Comparison of ENCODE assay signal across 1 cellular context in the genomic region with DNA sequence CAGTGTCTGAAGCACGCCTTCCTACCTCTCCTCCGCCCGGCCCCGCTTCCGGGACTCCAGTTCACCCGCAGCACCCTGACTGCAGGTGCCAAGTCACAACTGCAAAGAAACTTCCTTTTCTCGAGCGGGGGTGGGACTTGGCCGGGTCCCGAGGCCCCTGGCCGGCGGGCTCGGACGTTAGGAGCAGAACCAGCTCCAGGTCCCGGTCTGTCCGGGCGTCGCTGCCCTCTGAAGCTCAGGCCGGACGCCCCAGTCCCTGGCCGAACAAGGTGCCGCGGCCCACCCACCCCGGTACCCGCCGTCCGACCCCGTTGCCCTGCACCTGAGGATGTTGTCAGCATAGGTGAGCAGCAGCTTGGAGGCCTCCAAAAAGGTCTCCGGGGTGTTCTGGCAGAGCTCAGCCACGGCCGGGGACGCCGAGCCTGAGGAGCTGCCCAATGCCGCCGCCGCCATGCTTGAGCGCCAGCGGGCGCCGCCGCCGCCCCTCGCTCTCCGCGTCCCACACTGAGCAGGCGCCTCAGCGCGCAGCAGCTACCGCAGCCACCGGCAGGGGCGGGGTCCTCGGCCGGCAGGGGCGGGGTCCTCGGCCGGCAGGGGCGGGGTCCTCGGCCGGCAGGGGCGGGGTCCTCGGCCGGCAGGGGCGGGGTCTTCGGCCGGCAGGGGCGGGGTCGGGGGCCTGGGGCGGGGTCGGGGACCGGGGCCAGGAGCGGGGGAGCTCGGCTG.
TF ChIP-seq lines count a peak whose summit lies in the region.

TSS of gene NGLY1 (minus strand) at position 506 of the 723 bp plus-strand sequence. CDS start at position 453, 53 bp downstream.

TF ChIP-seq in HepG2, 621 proteins besides CTCF, POLR2A, EP300 and RAD21 (continued from another document):
- TF ChIP-seq, protein P1, sequence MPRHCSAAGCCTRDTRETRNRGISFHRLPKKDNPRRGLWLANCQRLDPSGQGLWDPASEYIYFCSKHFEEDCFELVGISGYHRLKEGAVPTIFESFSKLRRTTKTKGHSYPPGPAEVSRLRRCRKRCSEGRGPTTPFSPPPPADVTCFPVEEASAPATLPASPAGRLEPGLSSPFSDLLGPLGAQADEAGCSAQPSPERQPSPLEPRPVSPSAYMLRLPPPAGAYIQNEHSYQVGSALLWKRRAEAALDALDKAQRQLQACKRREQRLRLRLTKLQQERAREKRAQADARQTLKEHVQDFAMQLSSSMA (CRISPR knock-in tag; IDR thresholded peaks at IDR 0.05), result 0 out of 2 replicates have a peak, but pooled peaks have one; percentile 67
- TF ChIP-seq GLMP (CRISPR knock-in tag; IDR thresholded peaks at IDR 0.05; ENCODE audit: borderline replicate concordance), result no peak
- TF ChIP-seq, protein P2, sequence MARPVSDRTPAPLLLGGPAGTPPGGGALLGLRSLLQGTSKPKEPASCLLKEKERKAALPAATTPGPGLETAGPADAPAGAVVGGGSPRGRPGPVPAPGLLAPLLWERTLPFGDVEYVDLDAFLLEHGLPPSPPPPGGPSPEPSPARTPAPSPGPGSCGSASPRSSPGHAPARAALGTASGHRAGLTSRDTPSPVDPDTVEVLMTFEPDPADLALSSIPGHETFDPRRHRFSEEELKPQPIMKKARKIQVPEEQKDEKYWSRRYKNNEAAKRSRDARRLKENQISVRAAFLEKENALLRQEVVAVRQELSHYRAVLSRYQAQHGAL (CRISPR knock-in tag; IDR thresholded peaks at IDR 0.05; ENCODE audit: not compliant biosample characterization), result no peak
- no peak for TF ChIP-seq FOXA1 (IDR thresholded peaks at IDR 0.05)
- no peak for TF ChIP-seq FOXA1 (CRISPR knock-in tag; IDR thresholded peaks at IDR 0.05)
- no peak for TF ChIP-seq SETDB1 (CRISPR knock-in tag; IDR thresholded peaks at IDR 0.05; ENCODE audit: borderline replicate concordance)
- TF ChIP-seq ZNF362 (CRISPR knock-in tag; IDR thresholded peaks at IDR 0.05; ENCODE audit: borderline replicate concordance), result no peak
- no peak for TF ChIP-seq RFX5 (IDR thresholded peaks at IDR 0.05; ENCODE audit: low read depth, low read length)
- no peak for TF ChIP-seq RARG (CRISPR knock-in tag; IDR thresholded peaks at IDR 0.05; ENCODE audit: low read depth)
- TF ChIP-seq, protein P3, sequence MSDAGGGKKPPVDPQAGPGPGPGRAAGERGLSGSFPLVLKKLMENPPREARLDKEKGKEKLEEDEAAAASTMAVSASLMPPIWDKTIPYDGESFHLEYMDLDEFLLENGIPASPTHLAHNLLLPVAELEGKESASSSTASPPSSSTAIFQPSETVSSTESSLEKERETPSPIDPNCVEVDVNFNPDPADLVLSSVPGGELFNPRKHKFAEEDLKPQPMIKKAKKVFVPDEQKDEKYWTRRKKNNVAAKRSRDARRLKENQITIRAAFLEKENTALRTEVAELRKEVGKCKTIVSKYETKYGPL (CRISPR knock-in tag; IDR thresholded peaks at IDR 0.05), result no peak
- TF ChIP-seq AKNA (CRISPR knock-in tag; IDR thresholded peaks at IDR 0.05; ENCODE audit: borderline replicate concordance), result no peak
- TF ChIP-seq ZNF543 (CRISPR knock-in tag; IDR thresholded peaks at IDR 0.05), result no peak; the same call in 1 of the 2 replicates
- TF ChIP-seq ATF5 (CRISPR knock-in tag; IDR thresholded peaks at IDR 0.05; ENCODE audit: low read depth), result no peak
- no peak; the same call in none of the 2 replicates for TF ChIP-seq ZIK1 (CRISPR knock-in tag; IDR thresholded peaks at IDR 0.05; ENCODE audit: borderline replicate concordance, low read depth)
- TF ChIP-seq ZNF782 (CRISPR knock-in tag; IDR thresholded peaks at IDR 0.05; ENCODE audit: borderline replicate concordance), result peak; percentile 48; the same call in 1 of the 2 replicates
- TF ChIP-seq NR2F6 (IDR thresholded peaks at IDR 0.05), result no peak
- TF ChIP-seq NR2F6 (CRISPR knock-in tag; IDR thresholded peaks at IDR 0.05), result no peak
- no peak for TF ChIP-seq CBX5 (CRISPR knock-in tag; IDR thresholded peaks at IDR 0.05; ENCODE audit: borderline replicate concordance)
- TF ChIP-seq ZNF75D (CRISPR knock-in tag; IDR thresholded peaks at IDR 0.05; ENCODE audit: borderline replicate concordance), result no peak
- TF ChIP-seq TOE1 (CRISPR knock-in tag; IDR thresholded peaks at IDR 0.05), result 0 out of 2 replicates have a peak, but pooled peaks have one; percentile 54
- no peak; the same call in 1 of the 2 replicates for TF ChIP-seq ZBTB44 (CRISPR knock-in tag; IDR thresholded peaks at IDR 0.05)
- no peak for TF ChIP-seq ZNF44 (CRISPR knock-in tag; IDR thresholded peaks at IDR 0.05)
- peak; percentile 65 for TF ChIP-seq SAP130 (CRISPR knock-in tag; IDR thresholded peaks at IDR 0.05; ENCODE audit: low read depth)
- no peak for TF ChIP-seq CHD4 (IDR thresholded peaks at IDR 0.05; ENCODE audit: borderline replicate concordance, low read length)
- TF ChIP-seq ZNF609 (CRISPR knock-in tag; IDR thresholded peaks at IDR 0.05; ENCODE audit: borderline replicate concordance), result no peak
- no peak for TF ChIP-seq SYNCRIP (IDR thresholded peaks at IDR 0.05; ENCODE audit: insufficient read depth, low read depth, low read length)
- no peak for TF ChIP-seq DNMT3B (CRISPR knock-in tag; conservative IDR thresholded peaks at IDR 0.05)
